ENCODE assay signal across 20 cellular contexts in genomic region chr5:67081259-67081658, GRCh38.
"Had no signal": no experiment of that assay in that cellular context is flagged by ENCODE, and none has a peak within 500 bp of the region (broad histone marks: within the 10 kb centered on the region; RNA-seq: fewer than 3 reads in every experiment).

No MANE protein-coding gene starts in this region.

- FAIRE-seq: astrocyte had no signal

- H3K4me1 ChIP-seq: adrenal gland, breast epithelium, uterus had no signal

- H3K4me3 ChIP-seq: adrenal gland, breast epithelium, coronary artery, gastroesophageal sphincter, ovary, psoas muscle, skin epidermis, tibial artery, uterus had no signal

- H3K27me3 ChIP-seq: adrenal gland, breast epithelium, gastroesophageal sphincter, ovary, tibial artery, uterus had no signal

- H3K27ac ChIP-seq: adrenal gland, breast epithelium, coronary artery, gastroesophageal sphincter, ovary, psoas muscle, skin epidermis, tibial artery, uterus had no signal

- DNase-seq: activated CD4-positive, alpha-beta T cell treated with anti-CD3 and anti-CD28 coated beads for 36 hours; activated CD4-positive, alpha-beta T cell treated with anti-CD3 and anti-CD28 coated beads, Interleukin-2, amount 50 U/mL, for 48 hours; activated gamma-delta T cell treated with Interleukin-2 at 50 U/mL for 16 hours; adrenal gland; mesenchymal stem cell; naive thymus-derived CD4-positive, alpha-beta T cell; ovary; psoas muscle; right cardiac atrium; stimulated activated naive CD8-positive, alpha-beta T cell treated with anti-CD3 and anti-CD28 coated beads, Interleukin-15, Interleukin-2, amounts not matched to agents 100 U/mL and 50 U/mL, for 24 hours; substantia nigra; tibial artery; uterus had no signal

- ATAC-seq: activated CD4-positive, alpha-beta T cell treated with anti-CD3 and anti-CD28 coated beads for 36 hours; activated naive CD4-positive, alpha-beta T cell treated with anti-CD3 and anti-CD28 coated beads, Interleukin-2, amount 50 U/mL, for 72 hours; gastroesophageal sphincter; naive thymus-derived CD4-positive, alpha-beta T cell; psoas muscle; right cardiac atrium; stimulated activated naive CD8-positive, alpha-beta T cell treated with anti-CD3 and anti-CD28 coated beads, Interleukin-15, Interleukin-2, amounts not matched to agents 100 U/mL and 50 U/mL, for 24 hours; WTC11 had no signal

- H3K9me3 ChIP-seq: adrenal gland, breast epithelium, gastroesophageal sphincter, ovary, psoas muscle, tibial artery, uterus had no signal

- H3K36me3 ChIP-seq: adrenal gland, breast epithelium, gastroesophageal sphincter, ovary, tibial artery, uterus had no signal
